ENCODE assay signal across 8 cellular contexts in the genomic region with DNA sequence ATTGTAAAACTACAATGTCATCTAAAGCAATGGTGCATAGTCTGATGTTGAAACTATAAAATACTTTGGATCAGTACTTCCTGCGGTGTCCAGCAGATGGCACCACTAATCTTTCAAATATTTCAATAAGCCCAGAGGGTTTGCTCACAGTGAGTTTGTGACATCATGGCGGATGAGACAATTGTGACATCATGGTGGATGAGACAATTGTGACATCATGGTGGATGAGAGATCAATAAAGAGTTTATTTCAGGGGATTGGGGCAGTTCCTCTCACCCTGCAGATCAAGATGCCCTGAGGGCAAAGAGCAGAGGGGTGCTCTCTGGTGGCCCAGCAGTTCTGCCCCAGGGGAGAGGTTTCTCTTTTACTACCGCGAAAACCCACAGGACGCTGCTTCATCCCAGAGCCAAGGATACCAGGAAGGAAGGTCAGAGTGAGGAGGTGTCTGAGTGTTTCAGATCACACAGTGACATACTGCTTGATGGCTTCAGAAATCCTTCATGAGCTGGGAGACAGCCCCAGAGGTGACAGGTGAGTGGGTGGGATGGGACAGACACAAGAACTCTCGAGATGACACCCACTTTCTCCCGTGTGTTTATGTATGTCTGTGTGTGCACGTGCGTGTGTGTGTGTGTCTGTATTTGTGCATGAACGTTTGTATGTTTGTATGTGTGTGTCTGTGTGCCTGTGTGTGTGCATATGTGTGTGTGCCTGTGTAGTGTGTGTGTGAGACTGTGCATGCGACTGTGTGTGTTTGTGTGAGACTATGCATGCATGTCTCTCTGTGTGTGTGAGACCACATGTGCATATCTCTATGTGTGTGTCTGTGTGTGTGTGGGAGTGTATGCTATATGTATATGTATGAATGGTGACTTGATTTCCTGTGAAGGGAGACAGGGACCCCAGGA. TPM values are rescaled to one million over a fixed set of nuclear protein-coding genes. Genes with fewer than 3 reads are reported as not detected.
DNase-seq lines count a peak whose midpoint lies in the region; ATAC-seq and TF ChIP-seq lines count a peak whose summit lies in the region.

No MANE protein-coding gene starts in this region.

- TF ChIP-seq CTCF in ovary (IDR thresholded peaks at IDR 0.05), result peak; percentile 44 to 70 (median 67)
- peak; percentile 71 to 87 (median 73) for TF ChIP-seq CTCF in vagina (IDR thresholded peaks at IDR 0.05)

- H3K4me1 ChIP-seq in SJSA1 (replicated peaks) (peaks cover 9% of the 10 kb centered on the region), ovary (ENCODE audit: insufficient read depth) (no peaks in the 10 kb centered on the region), vagina (peaks cover 13% of the 10 kb centered on the region)

- no peak for TF ChIP-seq EP300 in ovary (IDR thresholded peaks at IDR 0.05)

- intact Hi-C loops in ovary (cut with DNase I) (loop anchor here in 3 of 4 donors (5.0 kb wide), 2 partner anchors 73 to 83 kb away; no protein-coding TSS in a partner anchor), vagina (cut with DNase I) (no loop called here)

- TF ChIP-seq POLR2A in ovary (IDR thresholded peaks at IDR 0.05) (no peak), vagina (IDR thresholded peaks at IDR 0.05) (no peak)

- no peak overlapping the region for H3K4me3 ChIP-seq in SJSA1
- no peak overlapping the region for H3K4me3 ChIP-seq in ovary
- H3K4me3 ChIP-seq in vagina, result no peak overlapping the region

- no peaks in the 10 kb centered on the region for H3K36me3 ChIP-seq in SJSA1
- H3K36me3 ChIP-seq in ovary, result no peaks in the 10 kb centered on the region
- H3K36me3 ChIP-seq in vagina, result no peaks in the 10 kb centered on the region

- no peak for ATAC-seq in HG03139 (IDR thresholded peaks at IDR 0.05; ENCODE audit: unreplicated experiment)

- WGBS in ovary, 3 donors, result 28 to 42% (median 34%) methylated on average over 11 of the region's 11 CpGs

- peaks cover 56% of the 10 kb centered on the region for H3K27me3 ChIP-seq in SJSA1 (replicated peaks)
- H3K27me3 ChIP-seq in ovary, result no peaks in the 10 kb centered on the region
- H3K27me3 ChIP-seq in vagina, result peaks cover 15% of the 10 kb centered on the region

- H3K27ac ChIP-seq in SJSA1 (no peak overlapping the region), ovary (no peak overlapping the region), vagina (no peak overlapping the region)

- DNase-seq in DMS 273 treated with DMSO at 0.1 percent for 48 hours (lab: John Stamatoyannopoulos, UW), result peak; percentile 23
- DNase-seq in KG1 (lab: John Stamatoyannopoulos, UW), result peak; percentile 47
- DNase-seq in SJSA1 (ENCODE audit: low read depth in 1 of 2, low spot score in 2 of 2), result peak; percentile 59 to 62
- peak; percentile 57 for DNase-seq in activated gamma-delta T cell treated with anti-CD3 and anti-CD28 coated beads, Interleukin-2, amount 50 U/mL, for 16 hours (ENCODE audit: low read depth)
- peak; percentile 54 for DNase-seq in globus pallidus (ENCODE audit: low spot score)
- DNase-seq in ovary, result peak in 4 of 5 donors; percentile 39 to 72 (median 54)
- DNase-seq in vagina (ENCODE audit: extremely low spot score in 2 of 2), result peak in 1 of 2 donors; percentile 84

- H3K9me3 ChIP-seq in SJSA1 (replicated peaks), result no peaks in the 10 kb centered on the region
- H3K9me3 ChIP-seq in ovary, result no peaks in the 10 kb centered on the region
- H3K9me3 ChIP-seq in vagina, result no peaks in the 10 kb centered on the region

RNA-seq across cellular contexts. Expression of a gene that starts 7.3 kb away (rescaled TPM):
- total RNA-seq in SJSA1 (2014; rRNA removed; shearing (Covaris generic)), result 12.2 and 19.7 TPM in 2 replicates
- under 1 TPM in 1 of 7 donors, not detected in 6; 0.23 TPM for total RNA-seq in ovary
- 1 to 10 TPM in 1 of 2 donors, under 1 TPM in 1; 0.08 to 3.6 TPM for polyA plus RNA-seq in ovary
- not detected for total RNA-seq in vagina

RNA-seq across cellular contexts. Expression of a gene that starts 11.6 kb away (rescaled TPM):
- total RNA-seq in SJSA1 (2014; rRNA removed; shearing (Covaris generic)), result 0.16 and 0.68 TPM in 2 replicates
- total RNA-seq in ovary (1 to 10 TPM in 1 of 7 donors, under 1 TPM in 5, not detected in 1; 0.42 to 1.1 (median 0.64) TPM), vagina (4.9 TPM)
- polyA plus RNA-seq in ovary, result 1 to 10 TPM in 1 of 2 donors, under 1 TPM in 1; 0.86 to 1.5 TPM

RNA-seq across cellular contexts. Expression of a gene that starts 29.2 kb away (rescaled TPM):
- total RNA-seq in SJSA1 (2014; rRNA removed; shearing (Covaris generic)), result 0.03 TPM in 1 of 2 replicates, not detected in the other
- total RNA-seq in ovary (1 to 10 TPM in 1 of 7 donors, under 1 TPM in 3, not detected in 3; 0.08 to 1.2 (median 0.09) TPM), vagina (not detected)
- 1 to 10 TPM in 1 of 2 donors, under 1 TPM in 1; 0.02 to 7.7 TPM for polyA plus RNA-seq in ovary

RNA-seq across cellular contexts. Expression of a gene that starts 36.6 kb away (rescaled TPM):
- total RNA-seq in SJSA1 (2014; rRNA removed; shearing (Covaris generic)), result 0.28 TPM in 1 of 2 replicates, not detected in the other
- under 1 TPM in 4 of 7 donors, not detected in 3; 0.18 to 0.69 (median 0.29) TPM for total RNA-seq in ovary
- under 1 TPM; 0.11 to 0.23 TPM for polyA plus RNA-seq in ovary
- total RNA-seq in vagina, result 27.5 TPM

Comparison
In these comparisons a context has a peak if more than half of its experiments do, and no peak if none do; other contexts are left out.
1. RNA of a gene that starts 7.3 kb away (total RNA-seq): 12.2 to 19.7 TPM in SJSA1; 0.23 TPM in ovary and not detected in vagina (single experiment); every median in the first group is over 10 times any median in the second.